ENCODE assay signal across 8 cellular contexts in genomic region chr22:46071451-46072029, GRCh38.
DNase-seq lines count a peak whose midpoint lies in the region; ATAC-seq and TF ChIP-seq lines count a peak whose summit lies in the region.

No MANE protein-coding gene starts in this region.

- H3K27me3 ChIP-seq in lung (ENCODE audit: control insufficient read depth, insufficient read depth), result no peaks in the 10 kb centered on the region

- peak; percentile 12 for ATAC-seq in GM21381 (IDR thresholded peaks at IDR 0.05; ENCODE audit: unreplicated experiment)
- ATAC-seq in lung (ENCODE audit: insufficient read depth, low FRiP score), result peak; percentile 1
- ATAC-seq in GM19397 (IDR thresholded peaks at IDR 0.05; ENCODE audit: unreplicated experiment), result no peak

- WGBS in lung, 2 donors, result 0% methylated on average over 64 to 98 of the region's 98 CpGs

- peak overlapping the region; percentile 96 for H3K4me3 ChIP-seq in lung

- TF ChIP-seq CTCF in lung (IDR thresholded peaks at IDR 0.05; ENCODE audit: control extremely low read depth, extremely low read depth), result no peak

- DNase-seq in AG08395 (ENCODE audit: low spot score), result peak; percentile 80
- DNase-seq in NCI-H2107 treated with DMSO at 0.1 percent for 48 hours (lab: John Stamatoyannopoulos, UW; ENCODE audit: unreplicated experiment), result peak; percentile 42
- peak; percentile 74 for DNase-seq in activated CD4-positive, alpha-beta T cell treated with anti-CD3 and anti-CD28 coated beads for 48 hours
- peak; percentile 25 for DNase-seq in effector CD4-positive, alpha-beta T cell
- peak; percentile 93 for DNase-seq in lung (ENCODE audit: low spot score)
- DNase-seq in stimulated activated CD4-positive, alpha-beta T cell treated with anti-CD3 and anti-CD28 coated beads, Interleukin-4, amount 100 ng/mL, for 24 hours, result peak; percentile 74

- no peaks in the 10 kb centered on the region for H3K9me3 ChIP-seq in lung (ENCODE audit: control insufficient read depth in 2 of 2, insufficient read depth in 1 of 2, low read length in 1 of 2)

- H3K4me1 ChIP-seq in lung (ENCODE audit: control insufficient read depth in 2 of 2, insufficient read depth in 2 of 2, low read length in 2 of 2), result peaks cover 7 to 14% of the 10 kb centered on the region in 2 donors

- peaks cover 0 to 7% of the 10 kb centered on the region in 2 donors for H3K36me3 ChIP-seq in lung (ENCODE audit: control insufficient read depth in 2 of 2, insufficient read depth in 2 of 2, low read length in 2 of 2)

- peak overlapping the region; percentile 91 to 99 for H3K27ac ChIP-seq in lung (ENCODE audit: low read depth in 1 of 2, low read length in 1 of 2)

Comparison
In these comparisons a context has a peak if more than half of its experiments do, and no peak if none do; other contexts are left out.
1. DNase-seq: peak in every context shown above with its lines; median percentile 93 in lung; 80 in AG08395; 74 in activated CD4-positive, alpha-beta T cell treated with anti-CD3 and anti-CD28 coated beads for 48 hours; 74 in stimulated activated CD4-positive, alpha-beta T cell treated with anti-CD3 and anti-CD28 coated beads, Interleukin-4, amount 100 ng/mL, for 24 hours; 42 in NCI-H2107 treated with DMSO at 0.1 percent for 48 hours; 25 in effector CD4-positive, alpha-beta T cell.